Comparison of ENCODE assay signal across 9 cellular contexts in the genomic region with DNA sequence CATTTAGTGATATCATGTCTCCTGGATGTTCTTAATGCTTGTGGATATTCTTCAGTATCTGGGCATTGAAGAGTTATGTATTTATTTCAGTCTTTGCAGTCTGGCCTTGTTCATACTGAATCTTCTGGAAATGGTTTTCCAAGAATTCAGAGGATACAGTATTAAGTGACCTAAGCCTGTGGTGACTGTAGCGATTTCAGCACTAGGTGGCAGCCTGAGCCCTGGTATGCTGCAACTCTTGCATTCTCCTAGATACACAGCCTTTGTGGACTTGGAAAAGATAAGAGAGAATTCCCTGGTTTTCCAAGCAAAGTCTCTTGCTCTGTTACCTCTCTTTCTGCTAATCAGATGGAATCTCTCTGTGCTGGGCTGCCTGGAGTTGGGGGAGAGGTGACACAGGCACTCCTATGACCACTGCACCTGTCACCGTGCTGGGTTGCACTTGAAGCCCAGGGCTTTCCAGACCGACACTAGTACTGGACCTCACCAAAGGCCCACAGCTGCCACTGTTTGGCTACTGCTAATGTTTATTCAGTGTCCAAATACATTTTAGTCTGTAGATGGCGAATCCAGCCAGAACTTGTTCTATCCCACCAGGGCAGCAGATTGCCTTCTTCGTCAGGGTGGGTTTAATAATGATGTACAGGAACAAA. TPM values are rescaled to one million over a fixed set of nuclear protein-coding genes. Genes with fewer than 3 reads are reported as not detected.
DNase-seq lines count a peak whose midpoint lies in the region; ATAC-seq and TF ChIP-seq lines count a peak whose summit lies in the region.
"Had no signal": no experiment of that assay in that cellular context is flagged by ENCODE, and none has a peak within 500 bp of the region (broad histone marks: within the 10 kb centered on the region; RNA-seq: fewer than 3 reads in every experiment).

No MANE protein-coding gene starts in this region.

- in situ Hi-C loops in gastrocnemius medialis (cut with MboI; ENCODE audit: low sequenced_read_pairs in 4 of 4): no loop called here

- H3K4me3 ChIP-seq in GM06990 (replicated peaks; ENCODE audit: low read depth, low read length) (no peak overlapping the region), gastrocnemius medialis (no peak overlapping the region)
- no peak overlapping the region for H3K4me3 ChIP-seq in CD8-positive, alpha-beta memory T cell (ENCODE audit: low read length)
- H3K4me3 ChIP-seq: SK-N-MC had no signal

- CTCF ChIA-PET in CD8-positive, alpha-beta memory T cell (lab: Charles Lee): no interaction called here
- CTCF ChIA-PET in activated naive CD4-positive, alpha-beta T cell treated with anti-CD3 and anti-CD28 coated beads, Interleukin-2, amount 10 ng/mL, durations not matched to agents 7 days and 5 days (lab: Charles Lee): interaction anchor here (0.7 to 2.1 kb wide), 5 partner anchors 10 to 664 kb away, joined by 3 to 9 read pairs (median 3); no protein-coding TSS in a partner anchor

- TF ChIP-seq CTCF in GM06990 (IDR thresholded peaks at IDR 0.05; ENCODE audit: insufficient read depth, low read length, poor library complexity, severe bottlenecking) (peak; percentile 33), neural crest cell (conservative IDR thresholded peaks at IDR 0.05) (peak; percentile 61), gastrocnemius medialis (IDR thresholded peaks at IDR 0.05 in 4 of 5, conservative IDR thresholded peaks at IDR 0.05 in 1 of 5) (peak in 1 of 5 experiments; percentile 19)

- POLR2A ChIA-PET in CD8-positive, alpha-beta memory T cell (lab: Charles Lee): no interaction called here

- ATAC-seq in GM18498 (IDR thresholded peaks at IDR 0.05; ENCODE audit: unreplicated experiment) (no peak), gastrocnemius medialis (no peak)

- no peak overlapping the region for H3K27ac Mint-ChIP-seq in neural crest cell (ENCODE audit: unreplicated experiment)
- no peak overlapping the region for H3K27ac Mint-ChIP-seq in CD8-positive, alpha-beta memory T cell
- H3K27ac Mint-ChIP-seq in activated naive CD4-positive, alpha-beta T cell treated with anti-CD3 and anti-CD28 coated beads, Interleukin-2, amount 10 ng/mL, durations not matched to agents 7 days and 5 days: no peak overlapping the region

- no peak overlapping the region for H3K27ac ChIP-seq in CD8-positive, alpha-beta memory T cell (ENCODE audit: low read depth, low read length)
- no peak overlapping the region for H3K27ac ChIP-seq in gastrocnemius medialis
- H3K27ac ChIP-seq: SK-N-MC had no signal

- no peaks in the 10 kb centered on the region for H3K9me3 ChIP-seq in CD8-positive, alpha-beta memory T cell (ENCODE audit: low read length)
- H3K9me3 ChIP-seq in gastrocnemius medialis: no peaks in the 10 kb centered on the region

- H3K27me3 Mint-ChIP-seq in neural crest cell (ENCODE audit: low read depth): no peaks in the 10 kb centered on the region
- peaks cover 0 to 8% of the 10 kb centered on the region in 2 donors for H3K27me3 Mint-ChIP-seq in CD8-positive, alpha-beta memory T cell
- no peaks in the 10 kb centered on the region for H3K27me3 Mint-ChIP-seq in activated naive CD4-positive, alpha-beta T cell treated with anti-CD3 and anti-CD28 coated beads, Interleukin-2, amount 10 ng/mL, durations not matched to agents 7 days and 5 days

- intact Hi-C loops in gastrocnemius medialis (cut with DNase I; ENCODE audit: low total_unique reads): no loop called here

- H3K36me3 ChIP-seq in GM06990 (ENCODE audit: control insufficient read depth, insufficient read depth, low read length) (no peaks in the 10 kb centered on the region), gastrocnemius medialis (no peaks in the 10 kb centered on the region)
- no peaks in the 10 kb centered on the region for H3K36me3 ChIP-seq in CD8-positive, alpha-beta memory T cell (ENCODE audit: insufficient read depth, low read length)

- peaks cover 11% of the 10 kb centered on the region for H3K36me3 Mint-ChIP-seq in neural crest cell (ENCODE audit: low read depth)
- peaks cover 2 to 32% (median 13%) of the 10 kb centered on the region in 3 donors for H3K36me3 Mint-ChIP-seq in CD8-positive, alpha-beta memory T cell
- no peaks in the 10 kb centered on the region for H3K36me3 Mint-ChIP-seq in activated naive CD4-positive, alpha-beta T cell treated with anti-CD3 and anti-CD28 coated beads, Interleukin-2, amount 10 ng/mL, durations not matched to agents 7 days and 5 days

- no peaks in the 10 kb centered on the region for H3K4me1 Mint-ChIP-seq in neural crest cell
- H3K4me1 Mint-ChIP-seq in CD8-positive, alpha-beta memory T cell: no peaks in the 10 kb centered on the region
- no peaks in the 10 kb centered on the region for H3K4me1 Mint-ChIP-seq in activated naive CD4-positive, alpha-beta T cell treated with anti-CD3 and anti-CD28 coated beads, Interleukin-2, amount 10 ng/mL, durations not matched to agents 7 days and 5 days

- H3K27me3 ChIP-seq in GM06990 (replicated peaks; ENCODE audit: control insufficient read depth, insufficient read depth, low read length): no peaks in the 10 kb centered on the region
- no peaks in the 10 kb centered on the region for H3K27me3 ChIP-seq in CD8-positive, alpha-beta memory T cell (ENCODE audit: insufficient read depth, low read length, poor library complexity, severe bottlenecking)
- H3K27me3 ChIP-seq in gastrocnemius medialis: no peaks in the 10 kb centered on the region

- H3K4me1 ChIP-seq in CD8-positive, alpha-beta memory T cell (ENCODE audit: insufficient read depth, low read length): no peaks in the 10 kb centered on the region
- H3K4me1 ChIP-seq in gastrocnemius medialis: no peaks in the 10 kb centered on the region

- H3K9me3 Mint-ChIP-seq in neural crest cell: peaks cover 9% of the 10 kb centered on the region
- peaks cover 0 to 38% (median 21%) of the 10 kb centered on the region in 5 donors for H3K9me3 Mint-ChIP-seq in CD8-positive, alpha-beta memory T cell
- H3K9me3 Mint-ChIP-seq in activated naive CD4-positive, alpha-beta T cell treated with anti-CD3 and anti-CD28 coated beads, Interleukin-2, amount 10 ng/mL, durations not matched to agents 7 days and 5 days: peaks cover 4% of the 10 kb centered on the region

- H3K4me3 Mint-ChIP-seq in neural crest cell: no peak overlapping the region
- H3K4me3 Mint-ChIP-seq in CD8-positive, alpha-beta memory T cell: no peak overlapping the region
- no peak overlapping the region for H3K4me3 Mint-ChIP-seq in activated naive CD4-positive, alpha-beta T cell treated with anti-CD3 and anti-CD28 coated beads, Interleukin-2, amount 10 ng/mL, durations not matched to agents 7 days and 5 days

- DNase-seq in GM06990 (ENCODE audit: extremely low read depth, insufficient read length): no peak
- peak; percentile 12 for DNase-seq in NCI-H1694 (lab: John Stamatoyannopoulos, UW)
- DNase-seq in cerebellum (ENCODE audit: low spot score): peak; percentile 31
- no peak for DNase-seq in neural crest cell (ENCODE audit: low read depth, low spot score)
- no peak for DNase-seq in CD8-positive, alpha-beta memory T cell
- no peak for DNase-seq in activated naive CD4-positive, alpha-beta T cell treated with anti-CD3 and anti-CD28 coated beads, Interleukin-2, amount 10 ng/mL, durations not matched to agents 7 days and 5 days
- DNase-seq in gastrocnemius medialis: no peak

- no peak for TF ChIP-seq POLR2A in gastrocnemius medialis (IDR thresholded peaks at IDR 0.05)

RNA-seq across cellular contexts. Expression of a gene that starts 19.3 kb away (rescaled TPM):
- total RNA-seq in cerebellum (1.9 TPM), neural crest cell (0.75 and 0.98 TPM in 2 replicates), gastrocnemius medialis (not detected)
- total RNA-seq in CD8-positive, alpha-beta memory T cell: under 1 TPM; 0.18 to 0.47 TPM
- polyA plus RNA-seq in CD8-positive, alpha-beta memory T cell: 0.13 TPM

RNA-seq across cellular contexts. Expression of a gene that starts 35.2 kb away (rescaled TPM):
- total RNA-seq in cerebellum: 5.4 TPM
- 15.5 and 16.4 TPM in 2 replicates for total RNA-seq in neural crest cell
- total RNA-seq in CD8-positive, alpha-beta memory T cell: 1 to 10 TPM; 7.8 to 8.4 TPM
- 20.5 TPM for polyA plus RNA-seq in CD8-positive, alpha-beta memory T cell
- total RNA-seq in gastrocnemius medialis: 1 to 10 TPM; 3.2 to 9.0 (median 5.6) TPM

Comparison
In these comparisons a context has a peak if more than half of its experiments do, and no peak if none do; other contexts are left out.
1. DNase-seq: peak in NCI-H1694 (single experiment) and cerebellum (single experiment); none in GM06990 (single experiment), neural crest cell (single experiment), CD8-positive, alpha-beta memory T cell (0 of 5), activated naive CD4-positive, alpha-beta T cell treated with anti-CD3 and anti-CD28 coated beads, Interleukin-2, amount 10 ng/mL, durations not matched to agents 7 days and 5 days (single experiment) and gastrocnemius medialis (0 of 2).